Comparison of ENCODE assay signal across 1 cellular context in genomic region chr10:102641880-102642552, GRCh38.
TF ChIP-seq lines count a peak whose summit lies in the region.

No MANE protein-coding gene starts in this region.

TF ChIP-seq in HepG2, 621 proteins besides CTCF, POLR2A, EP300 and RAD21 (continued from another document):
- TF ChIP-seq HNF1A (IDR thresholded peaks at IDR 0.05; ENCODE audit: low read depth): no peak
- TF ChIP-seq HNF1A (CRISPR knock-in tag; IDR thresholded peaks at IDR 0.05; ENCODE audit: borderline replicate concordance): peak; percentile 77; the same call in 1 of the 2 replicates
- TF ChIP-seq ELF3 (CRISPR knock-in tag; IDR thresholded peaks at IDR 0.05): peak; percentile 57; the same call in 1 of the 2 replicates
- TF ChIP-seq ZUFSP (CRISPR knock-in tag; IDR thresholded peaks at IDR 0.05; ENCODE audit: borderline replicate concordance): no peak
- TF ChIP-seq ZNF446 (CRISPR knock-in tag; IDR thresholded peaks at IDR 0.05): no peak; the same call in 1 of the 2 replicates
- no peak for TF ChIP-seq HOXA9 (CRISPR knock-in tag; IDR thresholded peaks at IDR 0.05; ENCODE audit: borderline replicate concordance)
- TF ChIP-seq TAF1 (CRISPR knock-in tag; IDR thresholded peaks at IDR 0.05): peak; percentile 64
- TF ChIP-seq SRSF1 (optimal IDR thresholded peaks at IDR 0.05; ENCODE audit: low read depth, low read length): peak; percentile 90
